ENCODE assay signal across 10 cellular contexts in the genomic region with DNA sequence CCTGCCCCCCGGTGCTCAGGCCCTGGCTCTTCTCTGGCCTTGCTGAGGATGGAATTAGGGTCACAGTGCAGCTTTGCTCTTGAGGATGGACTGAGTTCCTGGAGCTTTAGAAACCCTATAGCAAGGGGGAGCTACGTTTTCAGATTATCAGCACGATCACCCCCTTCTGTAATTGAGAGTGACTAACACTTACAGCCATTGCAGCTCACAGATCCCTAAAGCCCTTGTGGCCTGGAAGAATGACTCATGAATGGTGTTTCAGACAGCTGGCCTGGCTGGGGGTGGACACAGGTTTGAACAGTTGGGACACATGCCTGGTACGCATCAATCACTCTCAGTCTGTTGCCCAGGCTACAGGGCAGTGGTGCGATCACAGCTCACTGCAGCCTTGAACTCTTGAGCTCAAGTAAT.
DNase-seq lines count a peak whose midpoint lies in the region; ATAC-seq and TF ChIP-seq lines count a peak whose summit lies in the region.
"Had no signal": no experiment of that assay in that cellular context is flagged by ENCODE, and none has a peak within 500 bp of the region (broad histone marks: within the 10 kb centered on the region; RNA-seq: fewer than 3 reads in every experiment).

No MANE protein-coding gene starts in this region.

- TF ChIP-seq CTCF in adrenal gland (IDR thresholded peaks at IDR 0.05), result no peak
- TF ChIP-seq CTCF in upper lobe of left lung (IDR thresholded peaks at IDR 0.05), result no peak
- no peak for TF ChIP-seq CTCF in GM13977 (IDR thresholded peaks at IDR 0.05; ENCODE audit: extremely low read depth, insufficient read depth, missing control alignments)

- TF ChIP-seq EP300 in upper lobe of left lung (IDR thresholded peaks at IDR 0.05), result no peak

- in situ Hi-C loops in GM13977 (cut with MboI; ENCODE audit: low pct_unique_long_range_greater_than_20kb, low sequenced_read_pairs, unreplicated experiment), result no loop called here

- TF ChIP-seq POLR2A in adrenal gland (IDR thresholded peaks at IDR 0.05) (no peak), upper lobe of left lung (IDR thresholded peaks at IDR 0.05) (no peak)

- DNase-seq in NCI-H1092 treated with DMSO at 0.1 percent for 48 hours (lab: John Stamatoyannopoulos, UW) (peak; percentile 22), NCI-H1092 (lab: John Stamatoyannopoulos, UW) (no peak), adrenal gland (peak; percentile 86 to 96 (median 94)), left ventricle myocardium superior (peak; percentile 48), upper lobe of left lung (no peak), GM13977 (ENCODE audit: low spot score) (no peak), NCI-H2171 (lab: John Stamatoyannopoulos, UW) (no peak)
- DNase-seq: AML-193 had no signal

- H3K4me3 ChIP-seq in adrenal gland, result no peak overlapping the region
- H3K4me3 ChIP-seq in upper lobe of left lung, result no peak overlapping the region

- 47 to 66% (median 56%) methylated on average over 4 to 5 of the region's 5 CpGs for WGBS in adrenal gland, 4 donors
- 73 to 84% methylated on average over 3 to 5 of the region's 5 CpGs for WGBS in upper lobe of left lung, 2 donors

- H3K27me3 ChIP-seq in adrenal gland, result no peaks in the 10 kb centered on the region
- H3K27me3 ChIP-seq in upper lobe of left lung, result no peaks in the 10 kb centered on the region

- intact Hi-C loops in adrenal gland (cut with DNase I) (no loop called here), left ventricle myocardium superior (cut with micrococcal nuclease) (no loop called here)

- peak overlapping the region in 3 of 5 donors; percentile 61 to 75 (median 74) for H3K27ac ChIP-seq in adrenal gland
- H3K27ac ChIP-seq in upper lobe of left lung, result no peak overlapping the region
- H3K27ac ChIP-seq: parathyroid adenoma had no signal

- H3K36me3 ChIP-seq in adrenal gland (replicated peaks in 1 of 2) (no peaks in the 10 kb centered on the region), upper lobe of left lung (no peaks in the 10 kb centered on the region)

- H3K9me3 ChIP-seq in adrenal gland (replicated peaks in 1 of 3), result no peaks in the 10 kb centered on the region
- no peaks in the 10 kb centered on the region for H3K9me3 ChIP-seq in upper lobe of left lung

- H3K4me1 ChIP-seq in adrenal gland (replicated peaks in 1 of 2) (peaks cover 9 to 14% of the 10 kb centered on the region in 2 donors), upper lobe of left lung (no peaks in the 10 kb centered on the region)
- H3K4me1 ChIP-seq: parathyroid adenoma had no signal

- peak; percentile 40 for ATAC-seq in left ventricle myocardium superior
- peak; percentile 20 to 88 for ATAC-seq in upper lobe of left lung (ENCODE audit: low FRiP score in 2 of 2)
- no peak for ATAC-seq in GM18909 (IDR thresholded peaks at IDR 0.05; ENCODE audit: poor library complexity, unreplicated experiment)

Comparison
In these comparisons a context has a peak if more than half of its experiments do, and no peak if none do; other contexts are left out.
1. DNase-seq: peak in NCI-H1092 treated with DMSO at 0.1 percent for 48 hours (single experiment), adrenal gland (7 of 7) and left ventricle myocardium superior (single experiment); none in NCI-H1092 (single experiment), upper lobe of left lung (0 of 2), GM13977 (single experiment) and NCI-H2171 (single experiment).
2. H3K27ac ChIP-seq: peak in adrenal gland (3 of 5); none in upper lobe of left lung (0 of 4).